Comparison of ENCODE assay signal across 20 cellular contexts in genomic region chr4:60589425-60589824, GRCh38.
DNase-seq lines count a peak whose midpoint lies in the region; ATAC-seq and TF ChIP-seq lines count a peak whose summit lies in the region.
"Had no signal": no experiment of that assay in that cellular context is flagged by ENCODE, and none has a peak within 500 bp of the region (broad histone marks: within the 10 kb centered on the region; RNA-seq: fewer than 3 reads in every experiment).

No MANE protein-coding gene starts in this region.

- H3K4me3 Mint-ChIP-seq in endothelial cell (ENCODE audit: unreplicated experiment): no peak overlapping the region
- H3K4me3 Mint-ChIP-seq: CD4-positive, alpha-beta T cell had no signal

- no peak overlapping the region for H3K18ac ChIP-seq in mesendoderm (ENCODE audit: low read length)

- no peak overlapping the region for H2BK15ac ChIP-seq in mesendoderm (replicated peaks; ENCODE audit: low read depth)

- no peaks in the 10 kb centered on the region for H3K4me1 ChIP-seq in mesendoderm (ENCODE audit: control insufficient read depth, low read depth, low read length)
- H3K4me1 ChIP-seq: A549; BLaER1 treated with 17β-estradiol and CSF1 and Interleukin-3, amounts not matched to agents 10 nM and 100 nM had no signal

- H3K36me3 ChIP-seq in mesendoderm (ENCODE audit: control insufficient read depth, insufficient read depth, low read length): no peaks in the 10 kb centered on the region
- H3K36me3 ChIP-seq: BLaER1 treated with 17β-estradiol and CSF1 and Interleukin-3, amounts not matched to agents 10 nM and 100 nM had no signal

- H2BK120ac ChIP-seq in mesendoderm (ENCODE audit: low read depth, low read length): no peak overlapping the region

- H3K27me3 ChIP-seq in mesendoderm (ENCODE audit: insufficient read depth, low read length, poor library complexity): no peaks in the 10 kb centered on the region
- H3K27me3 ChIP-seq: BLaER1 treated with 17β-estradiol and CSF1 and Interleukin-3, amounts not matched to agents 10 nM and 100 nM had no signal

- no peak overlapping the region for H4K8ac ChIP-seq in mesendoderm (ENCODE audit: low read depth, low read length)

- no peak overlapping the region for H3K23ac ChIP-seq in mesendoderm (ENCODE audit: low read length)

- in situ Hi-C loops in KBM-7 (cut with MboI; ENCODE audit: low pct_unique_long_range_greater_than_20kb, low sequenced_read_pairs): no loop called here

- no peak overlapping the region for H3K56ac ChIP-seq in mesendoderm (ENCODE audit: low read length)

- no peak overlapping the region for H3K4ac ChIP-seq in mesendoderm (ENCODE audit: low read depth, low read length)

- H2BK5ac ChIP-seq in mesendoderm (ENCODE audit: low read length): no peak overlapping the region

- WGBS in mesendoderm (ENCODE audit: extremely low coverage, insufficient coverage, low lambda C conversion rate): no CpG with 5 or more reads among the region's 5 CpGs

- H3K4me3 ChIP-seq in mesendoderm (ENCODE audit: low read length): no peak overlapping the region
- H3K4me3 ChIP-seq: A549; BLaER1 treated with 17β-estradiol and CSF1 and Interleukin-3, amounts not matched to agents 10 nM and 100 nM had no signal

- no peak overlapping the region for H2AK5ac ChIP-seq in mesendoderm (ENCODE audit: low read length)

- no peaks in the 10 kb centered on the region for H3K79me2 ChIP-seq in mesendoderm (ENCODE audit: control insufficient read depth, insufficient read depth, low read length)

- peak overlapping the region; percentile 76 for H3K27ac Mint-ChIP-seq in endothelial cell (ENCODE audit: unreplicated experiment)
- H3K27ac Mint-ChIP-seq: CD4-positive, alpha-beta T cell had no signal

- DNase-seq in KBM-7: peak; percentile 3
- peak; percentile 18 for DNase-seq in SKM-1 treated with dmso at 0.1 percent for 144 hours (lab: John Stamatoyannopoulos, UW; ENCODE audit: unreplicated experiment)
- no peak for DNase-seq in endothelial cell (ENCODE audit: low spot score)
- peak; percentile 11 for DNase-seq in mesendoderm
- DNase-seq in activated gamma-delta T cell (lab: John Stamatoyannopoulos, UW): no peak
- DNase-seq in hippocampal formation (lab: John Stamatoyannopoulos, UW): no peak
- DNase-seq: CD4-positive, alpha-beta T cell; GOT3; Karpas-422; NCI-H1417; NCI-H1694; NCI-H2029 treated with DMSO at 0.1 percent for 48 hours; NCI-H2227 treated with DMSO at 0.1 percent for 48 hours; NCI-H526 treated with DMSO at 0.1 percent for 48 hours; SHP77 had no signal

- peaks cover 10% of the 10 kb centered on the region for H3K4me1 Mint-ChIP-seq in endothelial cell (ENCODE audit: unreplicated experiment)

- no peaks in the 10 kb centered on the region for H3K27me3 Mint-ChIP-seq in endothelial cell (ENCODE audit: unreplicated experiment)
- H3K27me3 Mint-ChIP-seq: CD4-positive, alpha-beta T cell had no signal

- H3K79me1 ChIP-seq in mesendoderm (ENCODE audit: low read length): no peaks in the 10 kb centered on the region

- no peak for ATAC-seq in GM19463 (IDR thresholded peaks at IDR 0.05; ENCODE audit: unreplicated experiment)
- ATAC-seq: A549, Panc1 had no signal

- H3K9me3 Mint-ChIP-seq in endothelial cell (ENCODE audit: unreplicated experiment): no peaks in the 10 kb centered on the region

- TF ChIP-seq CTCF in endothelial cell (IDR thresholded peaks at IDR 0.05; ENCODE audit: unreplicated experiment): no peak

- H3K4me2 ChIP-seq in mesendoderm (ENCODE audit: low read length): no peak overlapping the region
- H3K4me2 ChIP-seq: A549; BLaER1 treated with 17β-estradiol and CSF1 and Interleukin-3, amounts not matched to agents 10 nM and 100 nM had no signal

- H4K5ac ChIP-seq in mesendoderm (ENCODE audit: low read length): no peak overlapping the region

- H3K9ac ChIP-seq in mesendoderm (ENCODE audit: low read length): no peak overlapping the region
- H3K9ac ChIP-seq: BLaER1 treated with 17β-estradiol and CSF1 and Interleukin-3, amounts not matched to agents 10 nM and 100 nM had no signal

- H3K27ac ChIP-seq in mesendoderm (ENCODE audit: low read depth, low read length): no peak overlapping the region
- H3K27ac ChIP-seq: A549; BLaER1 treated with 17β-estradiol and CSF1 and Interleukin-3, amounts not matched to agents 10 nM and 100 nM; RWPE1 had no signal

- no peaks in the 10 kb centered on the region for H3K36me3 Mint-ChIP-seq in endothelial cell (ENCODE audit: low read depth, unreplicated experiment)

Comparison
In these comparisons a context has a peak if more than half of its experiments do, and no peak if none do; other contexts are left out.
1. DNase-seq: peak in KBM-7 (single experiment), SKM-1 treated with dmso at 0.1 percent for 144 hours (single experiment) and mesendoderm (single experiment); none in endothelial cell (single experiment), activated gamma-delta T cell (single experiment) and hippocampal formation (0 of 2).